In genomic region chr2:239249781-239250180, GRCh38 we compare ENCODE assay signal across 10 cellular contexts.
A peak's percentile ranks its signal among the peaks of the same experiment; 100 is the strongest.
DNase-seq lines count a peak whose midpoint lies in the region; ATAC-seq and TF ChIP-seq lines count a peak whose summit lies in the region.
"Had no signal": no experiment of that assay in that cellular context is flagged by ENCODE, and none has a peak within 500 bp of the region (broad histone marks: within the 10 kb centered on the region; RNA-seq: fewer than 3 reads in every experiment).

No MANE protein-coding gene starts in this region.

- no peaks in the 10 kb centered on the region for H3K9me2 ChIP-seq in OCI-LY7 (ENCODE audit: insufficient read depth, low read length)

- CTCF ChIA-PET in OCI-LY7 (lab: Charles Lee; ENCODE audit: unreplicated experiment) = interaction anchor here (0.6 kb wide), 1 partner anchor 1339 kb away, joined by 4 read pairs; no protein-coding TSS in a partner anchor

- H3K27ac ChIP-seq in caudate nucleus (ENCODE audit: low read depth, low read length) = peak overlapping the region; percentile 9
- peak overlapping the region; percentile 56 for H3K27ac ChIP-seq in stomach smooth muscle (ENCODE audit: low read length)
- H3K27ac ChIP-seq in OCI-LY7 (ENCODE audit: low read depth, low read length, poor library complexity, severe bottlenecking) = no peak overlapping the region
- no peak overlapping the region for H3K27ac ChIP-seq in breast epithelium
- H3K27ac ChIP-seq: parathyroid adenoma had no signal

- TF ChIP-seq CTCF in nephron progenitor cell (IDR thresholded peaks at IDR 0.05) = no peak
- TF ChIP-seq CTCF in OCI-LY7 (conservative IDR thresholded peaks at IDR 0.05; ENCODE audit: low read length) = no peak
- TF ChIP-seq CTCF in breast epithelium (IDR thresholded peaks at IDR 0.05) = no peak

- no peak overlapping the region for H3K4me3 ChIP-seq in stomach smooth muscle (ENCODE audit: low read length in 2 of 2)
- no peak overlapping the region for H3K4me3 ChIP-seq in OCI-LY7 (ENCODE audit: low read depth, low read length, poor library complexity, severe bottlenecking)
- H3K4me3 ChIP-seq in breast epithelium = no peak overlapping the region

- H3K79me2 ChIP-seq in OCI-LY7 (ENCODE audit: insufficient read depth, low read depth, low read length) = no peaks in the 10 kb centered on the region

- H3K4me2 ChIP-seq in OCI-LY7 (ENCODE audit: low read length) = no peak overlapping the region

- H3K4me1 Mint-ChIP-seq in nephron progenitor cell = peaks cover 82% of the 10 kb centered on the region

- H3K27ac Mint-ChIP-seq in nephron progenitor cell = no peak overlapping the region

- no TSS peak for BruUV-seq in OCI-LY7 (replicated peaks; lab: Mats Ljungman, UMichigan)

- H3K36me3 Mint-ChIP-seq in nephron progenitor cell (ENCODE audit: low read depth) = peaks cover 15% of the 10 kb centered on the region

- peak overlapping the region in 1 of 2 donors; percentile 17 for H3K9ac ChIP-seq in stomach smooth muscle (ENCODE audit: low read length in 2 of 2)
- H3K9ac ChIP-seq: parathyroid adenoma had no signal

- H3K4me1 ChIP-seq in stomach smooth muscle (ENCODE audit: control insufficient read depth, insufficient read depth, low read length) = peaks cover 61% of the 10 kb centered on the region
- H3K4me1 ChIP-seq in OCI-LY7 (ENCODE audit: insufficient read depth, low read length, poor library complexity, severe bottlenecking) = peaks cover 22% of the 10 kb centered on the region
- H3K4me1 ChIP-seq in breast epithelium = no peaks in the 10 kb centered on the region

- intact Hi-C loops in OCI-LY7 (cut with micrococcal nuclease; ENCODE audit: unreplicated experiment) (loop anchor here (5.0 to 10.0 kb wide), 2 partner anchors 105 to 148 kb away; no protein-coding TSS in a partner anchor), breast epithelium (cut with DNase I; ENCODE audit: low total_unique reads) (no loop called here)

- H3K27me3 Mint-ChIP-seq in nephron progenitor cell (ENCODE audit: low read depth, poor library complexity) = no peaks in the 10 kb centered on the region

- no peak for TF ChIP-seq POLR2A in breast epithelium (IDR thresholded peaks at IDR 0.05)

- H3K9me3 ChIP-seq in stomach smooth muscle (ENCODE audit: control insufficient read depth in 2 of 2, low read length in 2 of 2) (no peaks in the 10 kb centered on the region), OCI-LY7 (ENCODE audit: low read length) (no peaks in the 10 kb centered on the region), breast epithelium (no peaks in the 10 kb centered on the region)

- H3K27me3 ChIP-seq in stomach smooth muscle (ENCODE audit: control insufficient read depth in 1 of 2, insufficient read depth in 2 of 2, low read length in 2 of 2) (no peaks in the 10 kb centered on the region), breast epithelium (no peaks in the 10 kb centered on the region)

- H4K20me1 ChIP-seq in OCI-LY7 (ENCODE audit: insufficient read depth, low read length) = peaks cover 8% of the 10 kb centered on the region

- DNase-seq in Kasumi-1 (lab: John Stamatoyannopoulos, UW) = peak; percentile 8 to 24
- DNase-seq in caudate nucleus (lab: John Stamatoyannopoulos, UW) = peak in 9 of 61 donors; percentile 24 to 51 (median 41)
- DNase-seq in left lobe of liver (ENCODE audit: low spot score) = no peak
- DNase-seq in nephron progenitor cell = no peak
- DNase-seq in OCI-LY7 (ENCODE audit: low spot score) = no peak
- no peak for DNase-seq in breast epithelium (ENCODE audit: low spot score in 2 of 2)
- DNase-seq: NCI-H2107 had no signal

- no peak overlapping the region for H2AFZ ChIP-seq in OCI-LY7 (ENCODE audit: low read length)
- H2AFZ ChIP-seq: parathyroid adenoma had no signal

- H3K36me3 ChIP-seq in stomach smooth muscle (ENCODE audit: control insufficient read depth in 2 of 2, insufficient read depth in 2 of 2, low read length in 2 of 2) (no peaks in the 10 kb centered on the region), OCI-LY7 (ENCODE audit: insufficient read depth, low read length) (no peaks in the 10 kb centered on the region), breast epithelium (no peaks in the 10 kb centered on the region)

- H3K4me3 Mint-ChIP-seq in nephron progenitor cell = no peak overlapping the region

- no peaks in the 10 kb centered on the region for H3K9me3 Mint-ChIP-seq in nephron progenitor cell

- POLR2A ChIA-PET in OCI-LY7 (lab: Charles Lee) = no interaction called here

- ATAC-seq in left lobe of liver = peak; percentile 68
- ATAC-seq: esophagus mucosa had no signal

Comparison
In these comparisons a context has a peak if more than half of its experiments do, and no peak if none do; other contexts are left out.
1. DNase-seq: peak in Kasumi-1 (2 of 2); none in left lobe of liver (single experiment), nephron progenitor cell (single experiment), OCI-LY7 (single experiment) and breast epithelium (0 of 2).
2. H3K27ac ChIP-seq: peak in caudate nucleus (single experiment) and stomach smooth muscle (single experiment); none in OCI-LY7 (single experiment) and breast epithelium (0 of 2).